Comparison of ENCODE assay signal across 2 cellular contexts in genomic region chr3:104388624-104389023, GRCh38.
TF ChIP-seq lines count a peak whose summit lies in the region.

No MANE protein-coding gene starts in this region.

TF ChIP-seq in A549, 52 proteins besides CTCF, POLR2A, EP300 and RAD21 (continued from another document):
- no peak for TF ChIP-seq USF2 (IDR thresholded peaks at IDR 0.05)
- TF ChIP-seq BHLHE40 (IDR thresholded peaks at IDR 0.05; ENCODE audit: low read depth, low read length): no peak
- no peak for TF ChIP-seq BCL3 (IDR thresholded peaks at IDR 0.05)
- no peak for TF ChIP-seq SREBF2 (IDR thresholded peaks at IDR 0.05)
- TF ChIP-seq MAZ (IDR thresholded peaks at IDR 0.05; ENCODE audit: borderline replicate concordance, low read depth, low read length): no peak
- TF ChIP-seq, protein P1, sequence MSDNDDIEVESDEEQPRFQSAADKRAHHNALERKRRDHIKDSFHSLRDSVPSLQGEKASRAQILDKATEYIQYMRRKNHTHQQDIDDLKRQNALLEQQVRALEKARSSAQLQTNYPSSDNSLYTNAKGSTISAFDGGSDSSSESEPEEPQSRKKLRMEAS (IDR thresholded peaks at IDR 0.05): no peak
- no peak for TF ChIP-seq RCOR1 (IDR thresholded peaks at IDR 0.05; ENCODE audit: low read depth, low read length)
- no peak for TF ChIP-seq POLR2AphosphoS2 (conservative IDR thresholded peaks at IDR 0.05; ENCODE audit: low read length)

TF ChIP-seq in IMR-90, 13 proteins besides CTCF, POLR2A, EP300 and RAD21:
- TF ChIP-seq USF2 (IDR thresholded peaks at IDR 0.05; ENCODE audit: low read depth, low read length) (no peak), MXI1 (IDR thresholded peaks at IDR 0.05; ENCODE audit: borderline replicate concordance, low read depth, low read length) (no peak), SMC3 (IDR thresholded peaks at IDR 0.05; ENCODE audit: low read depth, low read length) (no peak), CEBPB (IDR thresholded peaks at IDR 0.05; ENCODE audit: low read depth, low read length) (no peak), CHD1 (IDR thresholded peaks at IDR 0.05; ENCODE audit: low read depth, low read length) (no peak), MAZ (IDR thresholded peaks at IDR 0.05; ENCODE audit: borderline replicate concordance, low read depth, low read length) (no peak), MAFK (IDR thresholded peaks at IDR 0.05; ENCODE audit: low read depth, low read length) (no peak), RCOR1 (IDR thresholded peaks at IDR 0.05; ENCODE audit: insufficient replicate concordance, low read length) (no peak), RFX5 (IDR thresholded peaks at IDR 0.05; ENCODE audit: low read depth, low read length) (no peak), FOS (IDR thresholded peaks at IDR 0.05; ENCODE audit: low read depth, low read length) (no peak), NFE2L2 (IDR thresholded peaks at IDR 0.05; ENCODE audit: low read depth, low read length) (no peak), BHLHE40 (IDR thresholded peaks at IDR 0.05; ENCODE audit: low read depth, low read length) (no peak)
- TF ChIP-seq, protein P2, sequence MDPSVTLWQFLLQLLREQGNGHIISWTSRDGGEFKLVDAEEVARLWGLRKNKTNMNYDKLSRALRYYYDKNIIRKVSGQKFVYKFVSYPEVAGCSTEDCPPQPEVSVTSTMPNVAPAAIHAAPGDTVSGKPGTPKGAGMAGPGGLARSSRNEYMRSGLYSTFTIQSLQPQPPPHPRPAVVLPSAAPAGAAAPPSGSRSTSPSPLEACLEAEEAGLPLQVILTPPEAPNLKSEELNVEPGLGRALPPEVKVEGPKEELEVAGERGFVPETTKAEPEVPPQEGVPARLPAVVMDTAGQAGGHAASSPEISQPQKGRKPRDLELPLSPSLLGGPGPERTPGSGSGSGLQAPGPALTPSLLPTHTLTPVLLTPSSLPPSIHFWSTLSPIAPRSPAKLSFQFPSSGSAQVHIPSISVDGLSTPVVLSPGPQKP (IDR thresholded peaks at IDR 0.05; ENCODE audit: borderline replicate concordance, low read depth, low read length): no peak
